Comparison of ENCODE assay signal across 39 cellular contexts in the genomic region with DNA sequence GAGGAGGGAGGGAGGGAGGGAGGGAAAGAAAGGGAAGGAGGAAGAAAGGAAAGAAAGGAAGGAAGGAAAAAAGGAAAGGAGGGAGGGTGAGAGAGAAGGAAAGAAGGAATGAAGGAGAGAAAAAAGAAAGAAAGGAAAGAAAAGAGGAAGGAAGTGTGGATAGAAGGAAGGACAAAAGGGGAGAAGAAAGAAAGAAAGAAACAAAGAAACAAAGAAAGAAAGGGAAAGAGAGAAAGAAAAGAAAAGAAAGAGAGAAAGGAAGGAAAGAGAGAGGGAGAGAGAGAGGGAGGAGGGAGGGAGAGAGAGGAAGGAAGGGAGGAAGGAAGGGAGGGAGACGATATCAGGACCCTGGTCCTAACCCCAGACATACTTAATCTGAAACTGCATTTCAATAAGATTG.
"Had no signal": no experiment of that assay in that cellular context is flagged by ENCODE, and none has a peak within 500 bp of the region (broad histone marks: within the 10 kb centered on the region; RNA-seq: fewer than 3 reads in every experiment).

No MANE protein-coding gene starts in this region.

- H3K9me3 Mint-ChIP-seq: activated B cell treated with CpG ODN at 0.5 μM for 24 hours; activated CD4-positive, alpha-beta memory T cell treated with anti-CD3 and anti-CD28 coated beads for 36 hours; activated CD4-positive, alpha-beta T cell treated with anti-CD3 and anti-CD28 coated beads, Interleukin-2, amount 10 ng/mL, durations not matched to agents 24 days and 14 days; activated CD8-positive, alpha-beta T cell treated with anti-CD3 and anti-CD28 coated beads for 36 hours; activated naive CD8-positive, alpha-beta T cell treated with anti-CD3 and anti-CD28 coated beads, Interleukin-2, amount 10 ng/mL, durations not matched to agents 7 days and 5 days; activated naive CD8-positive, alpha-beta T cell treated with anti-CD3 and anti-CD28 coated beads, Interleukin-2, amount 50 U/mL, for 24 hours; activated T-helper 1 cell treated with anti-CD3 and anti-CD28 coated beads, Interleukin-12 subunit alpha, Interleukin-12 subunit beta, Interleukin-2, Interleukin-4 antibody, amounts not matched to agents 30 ng/mL and 10 ng/mL and 1 ng/mL, durations not matched to agents 14 hours and 24 hours and 36 hours; T-helper 1 cell treated with Interleukin-12 subunit alpha and Interleukin-12 subunit beta and Interleukin-4 antibody, amounts not matched to agents 30 μg/mL and 1 μg/mL, for 36 hours; T-helper 2 cell treated with Interferon-gamma antibody and Interleukin-4, amounts not matched to agents 5 μg/mL and 100 μg/mL, for 36 hours had no signal

- H3K27me3 ChIP-seq: ascending aorta, cardiac muscle cell had no signal

- H3K36me3 Mint-ChIP-seq: activated CD4-positive, alpha-beta memory T cell treated with anti-CD3 and anti-CD28 coated beads for 36 hours; activated naive CD4-positive, alpha-beta T cell treated with anti-CD3 and anti-CD28 coated beads, Interleukin-2, amount 50 U/mL, for 72 hours; activated naive CD8-positive, alpha-beta T cell treated with anti-CD3 and anti-CD28 coated beads, Interleukin-2, amount 10 ng/mL, durations not matched to agents 7 days and 5 days; brain had no signal

- H3K27ac ChIP-seq: ascending aorta, VCaP had no signal

- ATAC-seq: activated CD8-positive, alpha-beta T cell treated with anti-CD3 and anti-CD28 coated beads for 36 hours; activated naive CD4-positive, alpha-beta T cell treated with anti-CD3 and anti-CD28 coated beads, Interleukin-2, amount 50 U/mL, for 72 hours; activated naive CD8-positive, alpha-beta T cell treated with anti-CD3 and anti-CD28 coated beads, Interleukin-2, amount 50 U/mL, for 24 hours; activated T-cell treated with anti-CD3 and anti-CD28 coated beads, Interleukin-2, amount 50 U/mL, for 4 hours; activated T-cell treated with anti-CD3 and anti-CD28 coated beads, Interleukin-2, amount 50 U/mL, for 72 hours; activated T-helper 17 cell treated with anti-CD3 and anti-CD28 coated beads, Interleukin-2, amount 50 U/mL, for 72 hours had no signal

- H3K36me3 ChIP-seq: ascending aorta, cardiac muscle cell had no signal

- H3K27me3 Mint-ChIP-seq: activated B cell treated with CpG ODN at 0.5 μM for 24 hours; activated CD4-positive, alpha-beta memory T cell treated with anti-CD3 and anti-CD28 coated beads for 36 hours; activated CD4-positive, alpha-beta T cell treated with anti-CD3 and anti-CD28 coated beads, Interleukin-2, amount 10 ng/mL, durations not matched to agents 24 days and 14 days; activated naive CD8-positive, alpha-beta T cell treated with anti-CD3 and anti-CD28 coated beads, Interleukin-2, amount 10 ng/mL, durations not matched to agents 7 days and 5 days; activated naive CD8-positive, alpha-beta T cell treated with anti-CD3 and anti-CD28 coated beads, Interleukin-2, amount 50 U/mL, for 24 hours; activated T-helper 17 cell treated with anti-CD3 and anti-CD28 coated beads, Interleukin-2, amount 50 U/mL, for 72 hours; central memory CD8-positive, alpha-beta T cell had no signal

- FAIRE-seq: bronchial epithelial cell, TTC549 had no signal

- H3K4me3 Mint-ChIP-seq: activated B cell treated with CpG ODN at 0.5 μM for 24 hours; activated CD4-positive, alpha-beta memory T cell treated with anti-CD3 and anti-CD28 coated beads for 36 hours; activated CD4-positive, alpha-beta T cell treated with anti-CD3 and anti-CD28 coated beads, Interleukin-2, amount 10 ng/mL, durations not matched to agents 24 days and 14 days; activated CD8-positive, alpha-beta T cell treated with anti-CD3 and anti-CD28 coated beads for 36 hours; activated naive CD4-positive, alpha-beta T cell treated with anti-CD3 and anti-CD28 coated beads for 36 hours; activated naive CD8-positive, alpha-beta T cell treated with anti-CD3 and anti-CD28 coated beads, Interleukin-2, amount 10 ng/mL, durations not matched to agents 7 days and 5 days; activated naive CD8-positive, alpha-beta T cell treated with anti-CD3 and anti-CD28 coated beads, Interleukin-2, amount 50 U/mL, for 24 hours; activated T-cell treated with anti-CD3 and anti-CD28 coated beads, Interleukin-2, amount 50 U/mL, for 4 hours; activated T-cell treated with anti-CD3 and anti-CD28 coated beads, Interleukin-2, amount 50 U/mL, for 72 hours; activated T-helper 1 cell treated with anti-CD3 and anti-CD28 coated beads, Interleukin-12 subunit alpha, Interleukin-12 subunit beta, Interleukin-2, Interleukin-4 antibody, amounts not matched to agents 30 ng/mL and 10 ng/mL and 1 ng/mL, durations not matched to agents 14 hours and 24 hours and 36 hours; activated T-helper 17 cell treated with anti-CD3 and anti-CD28 coated beads, Interleukin-2, amount 50 U/mL, for 72 hours; brain; central memory CD8-positive, alpha-beta T cell; T-helper 1 cell treated with Interleukin-12 subunit alpha and Interleukin-12 subunit beta and Interleukin-4 antibody, amounts not matched to agents 30 μg/mL and 1 μg/mL, for 36 hours; T-helper 2 cell treated with Interferon-gamma antibody and Interleukin-4, amounts not matched to agents 5 μg/mL and 100 μg/mL, for 36 hours had no signal

- H3K4me3 ChIP-seq: ascending aorta, cardiac muscle cell had no signal

- DNase-seq: activated B cell treated with CpG ODN at 0.5 μM for 24 hours; activated CD4-positive, alpha-beta memory T cell treated with anti-CD3 and anti-CD28 coated beads for 36 hours; activated CD4-positive, alpha-beta T cell treated with anti-CD3 and anti-CD28 coated beads for 4 hours; activated CD4-positive, alpha-beta T cell treated with anti-CD3 and anti-CD28 coated beads, Interleukin-2, amount 10 ng/mL, durations not matched to agents 24 days and 14 days; activated CD4-positive, alpha-beta T cell treated with anti-CD3 and anti-CD28 coated beads, Interleukin-2, amount 50 U/mL, for 1 hour; activated CD4-positive, alpha-beta T cell treated with anti-CD3 and anti-CD28 coated beads, Interleukin-2, amount 50 U/mL, for 4 hours; activated CD4-positive, CD25-positive, alpha-beta regulatory T cell treated with anti-CD3 and anti-CD28 coated beads, Interleukin-2, amount 50 U/mL, for 72 hours; activated CD8-positive, alpha-beta memory T cell treated with anti-CD3 and anti-CD28 coated beads, Interleukin-2, amount 50 U/mL, for 4 hours; activated CD8-positive, alpha-beta T cell treated with anti-CD3 and anti-CD28 coated beads for 36 hours; activated effector memory CD4-positive, alpha-beta T cell treated with anti-CD3 and anti-CD28 coated beads, Interleukin-2, amount 50 U/mL, for 16 hours; activated gamma-delta T cell treated with Interleukin-2 at 50 U/mL for 16 hours; activated naive CD4-positive, alpha-beta T cell; activated naive CD4-positive, alpha-beta T cell treated with anti-CD3 and anti-CD28 coated beads for 36 hours; activated naive CD4-positive, alpha-beta T cell treated with anti-CD3 and anti-CD28 coated beads, Interleukin-2, amount 50 U/mL, for 16 hours; activated naive CD8-positive, alpha-beta T cell treated with anti-CD3 and anti-CD28 coated beads, Interleukin-2, amount 10 ng/mL, durations not matched to agents 7 days and 5 days; activated naive CD8-positive, alpha-beta T cell treated with anti-CD3 and anti-CD28 coated beads, Interleukin-2, amount 50 U/mL, for 24 hours; activated T-cell treated with anti-CD3 and anti-CD28 coated beads for 4 hours; activated T-cell treated with anti-CD3 and anti-CD28 coated beads, Interleukin-2, amount 50 U/mL, for 1 hour; activated T-cell treated with anti-CD3 and anti-CD28 coated beads, Interleukin-2, amount 50 U/mL, for 4 hours; activated T-cell treated with anti-CD3 and anti-CD28 coated beads, Interleukin-2, amount 50 U/mL, for 72 hours; amygdala; anterior cingulate cortex; caudate nucleus; cerebellar nuclear complex; T-helper 1 cell; T-helper 2 cell; T-helper 9 cell had no signal

- H3K4me1 Mint-ChIP-seq: activated B cell treated with CpG ODN at 0.5 μM for 24 hours; activated CD4-positive, alpha-beta T cell treated with anti-CD3 and anti-CD28 coated beads, Interleukin-2, amount 10 ng/mL, durations not matched to agents 24 days and 14 days; activated naive CD8-positive, alpha-beta T cell treated with anti-CD3 and anti-CD28 coated beads, Interleukin-2, amount 10 ng/mL, durations not matched to agents 7 days and 5 days; activated naive CD8-positive, alpha-beta T cell treated with anti-CD3 and anti-CD28 coated beads, Interleukin-2, amount 50 U/mL, for 24 hours; activated T-helper 17 cell treated with anti-CD3 and anti-CD28 coated beads, Interleukin-2, amount 50 U/mL, for 72 hours; central memory CD8-positive, alpha-beta T cell had no signal

- H3K9me3 ChIP-seq: ascending aorta had no signal

- H3K27ac Mint-ChIP-seq: activated B cell treated with CpG ODN at 0.5 μM for 24 hours; activated CD4-positive, alpha-beta memory T cell treated with anti-CD3 and anti-CD28 coated beads for 36 hours; activated CD4-positive, alpha-beta T cell treated with anti-CD3 and anti-CD28 coated beads, Interleukin-2, amount 10 ng/mL, durations not matched to agents 24 days and 14 days; activated CD8-positive, alpha-beta T cell treated with anti-CD3 and anti-CD28 coated beads for 36 hours; activated naive CD4-positive, alpha-beta T cell treated with anti-CD3 and anti-CD28 coated beads for 36 hours; activated naive CD4-positive, alpha-beta T cell treated with anti-CD3 and anti-CD28 coated beads, Interleukin-2, amount 50 U/mL, for 72 hours; activated naive CD8-positive, alpha-beta T cell treated with anti-CD3 and anti-CD28 coated beads, Interleukin-2, amount 10 ng/mL, durations not matched to agents 7 days and 5 days; activated naive CD8-positive, alpha-beta T cell treated with anti-CD3 and anti-CD28 coated beads, Interleukin-2, amount 50 U/mL, for 24 hours; activated T-cell treated with anti-CD3 and anti-CD28 coated beads, Interleukin-2, amount 50 U/mL, for 72 hours; activated T-helper 1 cell treated with anti-CD3 and anti-CD28 coated beads, Interleukin-12 subunit alpha, Interleukin-12 subunit beta, Interleukin-2, Interleukin-4 antibody, amounts not matched to agents 30 ng/mL and 10 ng/mL and 1 ng/mL, durations not matched to agents 14 hours and 24 hours and 36 hours; activated T-helper 17 cell treated with anti-CD3 and anti-CD28 coated beads, Interleukin-2, amount 50 U/mL, for 72 hours; T-helper 1 cell treated with Interleukin-12 subunit alpha and Interleukin-12 subunit beta and Interleukin-4 antibody, amounts not matched to agents 30 μg/mL and 1 μg/mL, for 36 hours; T-helper 2 cell treated with Interferon-gamma antibody and Interleukin-4, amounts not matched to agents 5 μg/mL and 100 μg/mL, for 36 hours had no signal

- H3K4me1 ChIP-seq: ascending aorta had no signal
